Comparison of ENCODE assay signal across 8 cellular contexts in the genomic region with DNA sequence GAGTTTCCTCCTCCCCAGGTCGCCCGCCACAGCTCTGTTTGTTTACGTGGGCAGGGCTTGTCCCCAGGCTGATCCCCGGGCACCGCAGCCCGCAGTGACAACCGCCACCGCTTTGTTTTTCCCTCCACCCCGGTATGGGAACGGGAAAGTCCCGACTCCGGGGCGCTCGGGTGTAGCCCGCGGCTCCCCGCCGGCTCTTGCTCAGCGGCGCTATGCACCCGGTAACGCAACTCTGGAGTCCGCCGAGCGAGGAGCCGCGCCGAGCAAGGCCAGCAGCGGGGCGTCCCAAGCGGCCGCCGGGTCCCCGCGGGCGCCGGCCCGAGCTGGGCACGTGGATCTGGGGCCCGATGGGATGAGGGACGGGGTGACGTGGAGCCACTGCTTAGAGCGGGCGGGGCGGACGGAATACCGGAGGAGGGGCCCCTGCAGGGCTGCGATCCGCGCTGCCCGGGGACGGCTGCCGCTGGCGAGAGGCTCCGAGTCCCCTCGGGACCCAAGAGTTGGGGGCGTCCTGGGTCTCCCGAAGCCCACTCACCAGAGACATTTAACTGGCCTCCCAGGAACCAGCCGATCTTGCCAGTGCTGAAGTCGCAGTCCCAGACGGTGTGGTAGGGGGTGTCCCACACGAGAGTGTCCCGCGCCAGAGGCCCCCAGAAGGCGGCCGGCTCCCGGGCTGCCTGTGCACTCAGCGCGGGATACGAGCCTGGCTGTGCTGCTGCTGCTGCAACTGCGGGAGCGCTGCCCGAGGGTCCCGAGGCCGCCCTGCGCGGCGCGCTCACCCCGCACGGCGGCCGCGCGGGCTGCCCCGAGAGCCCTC. TPM values are rescaled to one million over a fixed set of nuclear protein-coding genes. Genes with fewer than 3 reads are reported as not detected.
DNase-seq lines count a peak whose midpoint lies in the region; ATAC-seq and TF ChIP-seq lines count a peak whose summit lies in the region.

No MANE protein-coding gene starts in this region.

- H3K27me3 ChIP-seq in CD4-positive, CD25-positive, alpha-beta regulatory T cell (ENCODE audit: control insufficient read depth, insufficient read depth, low read length) = no peaks in the 10 kb centered on the region
- no peaks in the 10 kb centered on the region for H3K27me3 ChIP-seq in SJCRH30
- no peaks in the 10 kb centered on the region for H3K27me3 ChIP-seq in upper lobe of left lung

- peaks cover 12% of the 10 kb centered on the region for H3K36me3 Mint-ChIP-seq in CD4-positive, CD25-positive, alpha-beta regulatory T cell
- peaks cover 27% of the 10 kb centered on the region for H3K36me3 Mint-ChIP-seq in activated naive CD4-positive, alpha-beta T cell treated with anti-CD3 and anti-CD28 coated beads, Interleukin-2, amount 10 ng/mL, durations not matched to agents 7 days and 5 days

- peaks cover 6% of the 10 kb centered on the region for H3K36me3 ChIP-seq in CD4-positive, CD25-positive, alpha-beta regulatory T cell (ENCODE audit: control insufficient read depth, insufficient read depth, low read length)
- no peaks in the 10 kb centered on the region for H3K36me3 ChIP-seq in SJCRH30
- no peaks in the 10 kb centered on the region for H3K36me3 ChIP-seq in upper lobe of left lung

- H3K4me3 Mint-ChIP-seq in CD4-positive, CD25-positive, alpha-beta regulatory T cell = peak overlapping the region; percentile 92 to 95 (median 94)
- peak overlapping the region; percentile 87 for H3K4me3 Mint-ChIP-seq in activated naive CD4-positive, alpha-beta T cell treated with anti-CD3 and anti-CD28 coated beads, Interleukin-2, amount 10 ng/mL, durations not matched to agents 7 days and 5 days

- peak overlapping the region; percentile 26 for H3K4me3 ChIP-seq in CD4-positive, CD25-positive, alpha-beta regulatory T cell (ENCODE audit: low read depth, low read length)
- H3K4me3 ChIP-seq in SJCRH30 (peak overlapping the region; percentile 61), upper lobe of left lung (peak overlapping the region; percentile 72 to 97 (median 88))

- peak overlapping the region; percentile 90 for H3K27ac ChIP-seq in CD4-positive, CD25-positive, alpha-beta regulatory T cell (ENCODE audit: insufficient read depth, low read length, poor library complexity, severe bottlenecking)
- H3K27ac ChIP-seq in SJCRH30 = peak overlapping the region; percentile 46
- H3K27ac ChIP-seq in upper lobe of left lung = peak overlapping the region; percentile 91 to 98 (median 96)

- TF ChIP-seq EP300 in upper lobe of left lung (IDR thresholded peaks at IDR 0.05) = peak in 1 of 4 donors; percentile 14

- H3K9me3 ChIP-seq in CD4-positive, CD25-positive, alpha-beta regulatory T cell (ENCODE audit: control insufficient read depth in 2 of 2, low read length in 2 of 2) = no peaks in the 10 kb centered on the region
- H3K9me3 ChIP-seq in SJCRH30 (replicated peaks) (no peaks in the 10 kb centered on the region), upper lobe of left lung (no peaks in the 10 kb centered on the region)

- peak in 4 of 6 experiments; percentile 15 to 34 (median 20) for TF ChIP-seq CTCF in upper lobe of left lung (IDR thresholded peaks at IDR 0.05)

- peaks cover 46% of the 10 kb centered on the region for H3K4me1 ChIP-seq in CD4-positive, CD25-positive, alpha-beta regulatory T cell (ENCODE audit: control insufficient read depth, insufficient read depth, low read length, poor library complexity, severe bottlenecking)
- H3K4me1 ChIP-seq in SJCRH30 (peaks cover 16% of the 10 kb centered on the region), upper lobe of left lung (peaks cover 45 to 58% (median 54%) of the 10 kb centered on the region in 4 donors)

- TF ChIP-seq POLR2A in upper lobe of left lung (IDR thresholded peaks at IDR 0.05) = peak in 3 of 4 donors; percentile 43 to 73 (median 60)

- CTCF ChIA-PET in activated naive CD4-positive, alpha-beta T cell treated with anti-CD3 and anti-CD28 coated beads, Interleukin-2, amount 10 ng/mL, durations not matched to agents 7 days and 5 days (lab: Charles Lee) = interaction anchor here (0.6 to 12.3 kb wide), 3 partner anchors 61 to 223 kb away, joined by 3 to 184 read pairs (median 3); no protein-coding TSS in a partner anchor

- peak overlapping the region; percentile 89 to 96 (median 91) for H3K27ac Mint-ChIP-seq in CD4-positive, CD25-positive, alpha-beta regulatory T cell
- H3K27ac Mint-ChIP-seq in activated naive CD4-positive, alpha-beta T cell treated with anti-CD3 and anti-CD28 coated beads, Interleukin-2, amount 10 ng/mL, durations not matched to agents 7 days and 5 days = peak overlapping the region; percentile 95

- DNase-seq in CD4-positive, CD25-positive, alpha-beta regulatory T cell = peak; percentile 67 to 77 (median 72)
- DNase-seq in SJCRH30 (peak; percentile 37 to 40), Right ventricle myocardium superior (peak; percentile 86), pons (ENCODE audit: low spot score) (peak; percentile 72), upper lobe of left lung (peak; percentile 82 to 94)
- DNase-seq in activated naive CD4-positive, alpha-beta T cell treated with anti-CD3 and anti-CD28 coated beads, Interleukin-2, amount 10 ng/mL, durations not matched to agents 7 days and 5 days = peak; percentile 84

- H3K4me1 Mint-ChIP-seq in CD4-positive, CD25-positive, alpha-beta regulatory T cell = peaks cover 20 to 63% (median 42%) of the 10 kb centered on the region in 4 donors
- peaks cover 49% of the 10 kb centered on the region for H3K4me1 Mint-ChIP-seq in activated naive CD4-positive, alpha-beta T cell treated with anti-CD3 and anti-CD28 coated beads, Interleukin-2, amount 10 ng/mL, durations not matched to agents 7 days and 5 days

- peak; percentile 33 to 36 for ATAC-seq in CD4-positive, CD25-positive, alpha-beta regulatory T cell (ENCODE audit: low read depth in 2 of 2)
- ATAC-seq in GM19351 (IDR thresholded peaks at IDR 0.05; ENCODE audit: unreplicated experiment) = peak; percentile 30
- peak; percentile 14 for ATAC-seq in HG03469 (IDR thresholded peaks at IDR 0.05; ENCODE audit: unreplicated experiment)
- peak; percentile 76 for ATAC-seq in Right ventricle myocardium superior (ENCODE audit: poor library complexity)
- ATAC-seq in upper lobe of left lung (ENCODE audit: low FRiP score in 2 of 2) = peak; percentile 80 to 81

- WGBS in upper lobe of left lung, 2 donors = 1% methylated on average over 45 of the region's 86 CpGs; no CpG with 5 or more reads in 1 of the 2 donors

- peaks cover 0 to 2% (median 0%) of the 10 kb centered on the region in 7 donors for H3K9me3 Mint-ChIP-seq in CD4-positive, CD25-positive, alpha-beta regulatory T cell
- no peaks in the 10 kb centered on the region for H3K9me3 Mint-ChIP-seq in activated naive CD4-positive, alpha-beta T cell treated with anti-CD3 and anti-CD28 coated beads, Interleukin-2, amount 10 ng/mL, durations not matched to agents 7 days and 5 days

- H3K27me3 Mint-ChIP-seq in CD4-positive, CD25-positive, alpha-beta regulatory T cell = peaks cover 14% of the 10 kb centered on the region
- peaks cover 36% of the 10 kb centered on the region for H3K27me3 Mint-ChIP-seq in activated naive CD4-positive, alpha-beta T cell treated with anti-CD3 and anti-CD28 coated beads, Interleukin-2, amount 10 ng/mL, durations not matched to agents 7 days and 5 days

- intact Hi-C loops in Right ventricle myocardium superior (cut with DNase I) = loop anchor here (10.0 kb wide), 1 partner anchor 197 kb away; no protein-coding TSS in a partner anchor

RNA-seq across cellular contexts. Expression of gene ACSS1, which starts 0.5 kb away (rescaled TPM):
- 38.7 TPM for total RNA-seq in CD4-positive, CD25-positive, alpha-beta regulatory T cell
- polyA plus RNA-seq in CD4-positive, CD25-positive, alpha-beta regulatory T cell = 10 to 100 TPM; 39.8 to 47.3 (median 40.9) TPM
- total RNA-seq in SJCRH30 (2014; rRNA removed; shearing (Covaris generic)) = 11.5 and 13.0 TPM in 2 replicates
- total RNA-seq in Right ventricle myocardium superior (143 TPM), upper lobe of left lung (100 to 1,000 TPM in 1 of 6 donors, 10 to 100 TPM in 5; 39.7 to 122 (median 58.1) TPM)

RNA-seq across cellular contexts. Expression of gene VSX1, which starts 24.5 kb away (rescaled TPM):
- total RNA-seq in CD4-positive, CD25-positive, alpha-beta regulatory T cell = not detected
- not detected for polyA plus RNA-seq in CD4-positive, CD25-positive, alpha-beta regulatory T cell
- total RNA-seq in SJCRH30 (2014; rRNA removed; shearing (Covaris generic)) = 0.06 and 0.10 TPM in 2 replicates
- total RNA-seq in Right ventricle myocardium superior (0.30 TPM), upper lobe of left lung (not detected)

Comparison
In these comparisons a context has a peak if more than half of its experiments do, and no peak if none do; other contexts are left out.
1. Peak in every context shown above with its lines: DNase-seq, ATAC-seq, H3K4me3 ChIP-seq and H3K27ac ChIP-seq.
2. ATAC-seq: peak in every context shown above with its lines; median percentile 80 in upper lobe of left lung; 76 in Right ventricle myocardium superior; 34 in CD4-positive, CD25-positive, alpha-beta regulatory T cell; 30 in GM19351; 14 in HG03469.
3. H3K4me3 ChIP-seq: peak in every context shown above with its lines; median percentile 88 in upper lobe of left lung; 61 in SJCRH30; 26 in CD4-positive, CD25-positive, alpha-beta regulatory T cell.